9 cellular contexts compared by ENCODE assay signal in the genomic region with DNA sequence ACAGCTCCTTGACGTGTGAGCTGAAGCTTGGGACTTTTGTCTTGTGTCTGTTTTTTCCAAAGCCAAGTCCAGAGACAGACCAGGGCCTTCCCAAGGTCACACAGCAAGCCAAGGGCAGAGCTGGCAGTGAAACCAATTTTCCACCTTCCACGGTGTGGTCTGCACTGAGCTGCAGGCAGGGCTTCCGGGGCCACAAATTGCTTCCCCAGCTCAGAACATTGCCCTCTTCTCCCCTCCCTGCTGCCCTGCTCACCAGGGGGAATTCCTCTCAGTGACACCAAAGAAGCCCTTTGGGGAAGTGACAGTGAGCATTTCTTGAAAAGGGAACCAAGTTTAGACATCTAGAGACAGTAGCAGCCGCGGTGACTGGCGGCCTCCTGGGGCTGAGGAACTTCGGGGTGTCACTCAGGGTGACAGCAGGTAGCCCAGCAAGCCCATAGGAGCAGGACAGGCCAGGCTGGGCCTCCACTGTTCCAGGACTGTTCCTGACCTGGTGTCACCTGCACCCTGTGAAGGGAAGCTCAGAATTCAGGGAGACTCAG. TPM values are rescaled to one million over a fixed set of nuclear protein-coding genes. Genes with fewer than 3 reads are reported as not detected.
DNase-seq lines count a peak whose midpoint lies in the region; ATAC-seq and TF ChIP-seq lines count a peak whose summit lies in the region.
"Had no signal": no experiment of that assay in that cellular context is flagged by ENCODE, and none has a peak within 500 bp of the region (broad histone marks: within the 10 kb centered on the region; RNA-seq: fewer than 3 reads in every experiment).

No MANE protein-coding gene starts in this region.

- peaks cover 0 to 3% of the 10 kb centered on the region in 2 donors for H3K4me1 ChIP-seq in gastrocnemius medialis

- ATAC-seq in GM19351 (IDR thresholded peaks at IDR 0.05; ENCODE audit: unreplicated experiment) (peak; percentile 73), HG03457 (IDR thresholded peaks at IDR 0.05; ENCODE audit: unreplicated experiment) (peak; percentile 36), gastrocnemius medialis (no peak)

- in situ Hi-C loops in ACHN (cut with HindIII; ENCODE audit: low pct_ligation_motif_present, low pct_unique_long_range_greater_than_20kb, low sequenced_read_pairs) (loop anchor here (25.0 kb wide), 1 partner anchor 378 kb away; no protein-coding TSS in a partner anchor), gastrocnemius medialis (cut with MboI; ENCODE audit: low sequenced_read_pairs in 4 of 4) (no loop called here)

- intact Hi-C loops in gastrocnemius medialis (cut with DNase I; ENCODE audit: low total_unique reads), result loop anchor here (5.0 kb wide), 1 partner anchor 388 kb away; no protein-coding TSS in a partner anchor

- H3K27ac ChIP-seq in WERI-Rb-1 (peak overlapping the region; percentile 94), skin epidermis (peak overlapping the region in 20 of 21 experiments; percentile 14 to 94 (median 66)), gastrocnemius medialis (no peak overlapping the region)

- DNase-seq in ACHN (peak; percentile 67), WERI-Rb-1 (no peak), gastrocnemius medialis (no peak), NCI-H1436 (lab: John Stamatoyannopoulos, UW) (no peak)
- peak; percentile 65 for DNase-seq in effector CD4-positive, alpha-beta T cell

- TF ChIP-seq CTCF in WERI-Rb-1 (IDR thresholded peaks at IDR 0.05; ENCODE audit: low read depth, low read length) (no peak), gastrocnemius medialis (IDR thresholded peaks at IDR 0.05 in 4 of 5, conservative IDR thresholded peaks at IDR 0.05 in 1 of 5) (no peak)

- H3K9me3 ChIP-seq in WERI-Rb-1 (ENCODE audit: severe bottlenecking) (no peaks in the 10 kb centered on the region), gastrocnemius medialis (no peaks in the 10 kb centered on the region)
- H3K9me3 ChIP-seq: tibial nerve had no signal

- H3K36me3 ChIP-seq in WERI-Rb-1 (no peaks in the 10 kb centered on the region), gastrocnemius medialis (no peaks in the 10 kb centered on the region)
- H3K36me3 ChIP-seq: tibial nerve had no signal

- H3K27me3 ChIP-seq in WERI-Rb-1 (ENCODE audit: insufficient read depth, low read depth, severe bottlenecking) (no peaks in the 10 kb centered on the region), gastrocnemius medialis (no peaks in the 10 kb centered on the region)
- H3K27me3 ChIP-seq: tibial nerve had no signal

- H3K4me3 ChIP-seq in WERI-Rb-1 (ENCODE audit: low read depth, low read length) (peak overlapping the region; percentile 46), skin epidermis (no peak overlapping the region), gastrocnemius medialis (no peak overlapping the region)
- H3K4me3 ChIP-seq: tibial nerve had no signal

- TF ChIP-seq POLR2A in gastrocnemius medialis (IDR thresholded peaks at IDR 0.05), result no peak

RNA-seq across cellular contexts. Expression of gene FXYD2, which starts 9.2 kb away (rescaled TPM):
- under 1 TPM in 1 of 4 donors, not detected in 3; 0.87 TPM for total RNA-seq in gastrocnemius medialis

RNA-seq across cellular contexts. Expression of gene DSCAML1, which starts 18.3 kb away (rescaled TPM):
- under 1 TPM; 0.05 to 0.15 (median 0.07) TPM for total RNA-seq in gastrocnemius medialis

Comparison
In these comparisons a context has a peak if more than half of its experiments do, and no peak if none do; other contexts are left out.
1. DNase-seq: peak in ACHN (single experiment) and effector CD4-positive, alpha-beta T cell (single experiment); none in WERI-Rb-1 (single experiment), gastrocnemius medialis (0 of 2) and NCI-H1436 (single experiment).
2. ATAC-seq: peak in GM19351 (single experiment) and HG03457 (single experiment); none in gastrocnemius medialis (0 of 2).
3. H3K27ac ChIP-seq: peak in WERI-Rb-1 (single experiment) and skin epidermis (20 of 21); none in gastrocnemius medialis (0 of 4).